Comparison of ENCODE assay signal across 10 cellular contexts in genomic region chr1:91742848-91743292, GRCh38.
DNase-seq lines count a peak whose midpoint lies in the region; ATAC-seq and TF ChIP-seq lines count a peak whose summit lies in the region.
"Had no signal": no experiment of that assay in that cellular context is flagged by ENCODE, and none has a peak within 500 bp of the region (broad histone marks: within the 10 kb centered on the region; RNA-seq: fewer than 3 reads in every experiment).

No MANE protein-coding gene starts in this region.

- H3K79me2 ChIP-seq in mesendoderm (ENCODE audit: control insufficient read depth, insufficient read depth, low read length): no peaks in the 10 kb centered on the region

- no peak overlapping the region for H4K8ac ChIP-seq in mesendoderm (ENCODE audit: low read depth, low read length)

- H3K36me3 ChIP-seq in heart right ventricle: peaks cover 0 to 16% (median 0%) of the 10 kb centered on the region in 9 donors
- peaks cover 6 to 26% (median 17%) of the 10 kb centered on the region in 5 donors for H3K36me3 ChIP-seq in subcutaneous abdominal adipose tissue (ENCODE audit: control insufficient read depth in 5 of 5, insufficient read depth in 5 of 5, low read length in 5 of 5)
- no peaks in the 10 kb centered on the region for H3K36me3 ChIP-seq in mesendoderm (ENCODE audit: control insufficient read depth, insufficient read depth, low read length)

- no peak overlapping the region for H3K56ac ChIP-seq in mesendoderm (ENCODE audit: low read length)

- no peak overlapping the region for H3K18ac ChIP-seq in mesendoderm (ENCODE audit: low read length)

- ATAC-seq in heart right ventricle: peak in 7 of 8 donors; percentile 17 to 61 (median 41)

- H3K4me3 ChIP-seq in astrocyte of the cerebellum (ENCODE audit: low read depth, low read length) (no peak overlapping the region), heart right ventricle (no peak overlapping the region), subcutaneous abdominal adipose tissue (ENCODE audit: low read depth in 1 of 5, low read length in 5 of 5) (no peak overlapping the region), mesendoderm (ENCODE audit: low read length) (no peak overlapping the region)

- no peak overlapping the region for H3K4ac ChIP-seq in mesendoderm (ENCODE audit: low read depth, low read length)

- WGBS in heart right ventricle, 2 donors: 21% methylated on average over 4 of the region's 4 CpGs
- no CpG with 5 or more reads among the region's 4 CpGs for WGBS in mesendoderm (ENCODE audit: extremely low coverage, insufficient coverage, low lambda C conversion rate)

- H3K79me1 ChIP-seq in mesendoderm (ENCODE audit: low read length): no peaks in the 10 kb centered on the region

- intact Hi-C loops in heart right ventricle (cut with DNase I): loop anchor here in 1 of 10 donors (10.0 kb wide), 1 partner anchor 142 kb away; the partner anchor contains the start of gene TGFBR3
- intact Hi-C loops in head of caudate nucleus (cut with DNase I): no loop called here

- H3K27ac ChIP-seq in heart right ventricle (peak overlapping the region in 6 of 10 donors; percentile 14 to 51 (median 38)), subcutaneous abdominal adipose tissue (ENCODE audit: low read depth, low read length) (peak overlapping the region; percentile 80), mesendoderm (ENCODE audit: low read depth, low read length) (no peak overlapping the region)

- H2BK5ac ChIP-seq in mesendoderm (ENCODE audit: low read length): no peak overlapping the region

- H2BK15ac ChIP-seq in mesendoderm (replicated peaks; ENCODE audit: low read depth): no peak overlapping the region

- DNase-seq in NCI-H1092 treated with DMSO at 0.1 percent for 48 hours (lab: John Stamatoyannopoulos, UW): peak; percentile 76
- peak; percentile 85 for DNase-seq in astrocyte of the cerebellum (ENCODE audit: low read depth)
- no peak for DNase-seq in heart right ventricle
- no peak for DNase-seq in midbrain (lab: John Stamatoyannopoulos, UW)
- no peak for DNase-seq in mesendoderm
- DNase-seq in head of caudate nucleus: no peak
- DNase-seq: effector CD8-positive, alpha-beta T cell; NK-92 treated with Interleukin-12 subunit alpha and Interleukin-12 subunit beta, amount 100 ng/mL, for 24 hours; stimulated activated naive CD4-positive, alpha-beta T cell had no signal

- H2BK120ac ChIP-seq in mesendoderm (ENCODE audit: low read depth, low read length): no peak overlapping the region

- H3K4me1 ChIP-seq in heart right ventricle (peaks cover 9 to 66% (median 39%) of the 10 kb centered on the region in 9 donors), subcutaneous abdominal adipose tissue (ENCODE audit: control insufficient read depth in 5 of 5, insufficient read depth in 5 of 5, low read length in 5 of 5) (peaks cover 3 to 41% (median 36%) of the 10 kb centered on the region in 5 donors), mesendoderm (ENCODE audit: control insufficient read depth, low read depth, low read length) (no peaks in the 10 kb centered on the region)

- H4K5ac ChIP-seq in mesendoderm (ENCODE audit: low read length): no peak overlapping the region

- no peaks in the 10 kb centered on the region for H3K27me3 ChIP-seq in heart right ventricle
- H3K27me3 ChIP-seq in subcutaneous abdominal adipose tissue (ENCODE audit: control insufficient read depth in 5 of 5, insufficient read depth in 4 of 5, low read length in 5 of 5): no peaks in the 10 kb centered on the region
- H3K27me3 ChIP-seq in mesendoderm (ENCODE audit: insufficient read depth, low read length, poor library complexity): no peaks in the 10 kb centered on the region

- no peak for TF ChIP-seq CTCF in astrocyte of the cerebellum (IDR thresholded peaks at IDR 0.05; ENCODE audit: low read depth, low read length, missing control alignments)
- no peak for TF ChIP-seq CTCF in heart right ventricle (IDR thresholded peaks at IDR 0.05)

- no peak overlapping the region for H3K23ac ChIP-seq in mesendoderm (ENCODE audit: low read length)

- H3K4me2 ChIP-seq in mesendoderm (ENCODE audit: low read length): no peak overlapping the region

- no peak overlapping the region for H3K9ac ChIP-seq in subcutaneous abdominal adipose tissue (ENCODE audit: low read length in 5 of 5)
- H3K9ac ChIP-seq in mesendoderm (ENCODE audit: low read length): no peak overlapping the region

- H2AK5ac ChIP-seq in mesendoderm (ENCODE audit: low read length): no peak overlapping the region

- in situ Hi-C loops in astrocyte of the cerebellum (cut with HindIII; ENCODE audit: low sequenced_read_pairs): no loop called here

- H3K9me3 ChIP-seq in heart right ventricle (peaks cover 0 to 10% (median 0%) of the 10 kb centered on the region in 11 donors), subcutaneous abdominal adipose tissue (ENCODE audit: control insufficient read depth in 5 of 5, low read length in 5 of 5) (peaks cover 0 to 7% (median 0%) of the 10 kb centered on the region in 5 donors)

Comparison
In these comparisons a context has a peak if more than half of its experiments do, and no peak if none do; other contexts are left out.
1. DNase-seq: peak in NCI-H1092 treated with DMSO at 0.1 percent for 48 hours (single experiment) and astrocyte of the cerebellum (single experiment); none in heart right ventricle (0 of 2), midbrain (single experiment), mesendoderm (single experiment) and head of caudate nucleus (0 of 42).